8 cellular contexts compared by ENCODE assay signal in the genomic region with DNA sequence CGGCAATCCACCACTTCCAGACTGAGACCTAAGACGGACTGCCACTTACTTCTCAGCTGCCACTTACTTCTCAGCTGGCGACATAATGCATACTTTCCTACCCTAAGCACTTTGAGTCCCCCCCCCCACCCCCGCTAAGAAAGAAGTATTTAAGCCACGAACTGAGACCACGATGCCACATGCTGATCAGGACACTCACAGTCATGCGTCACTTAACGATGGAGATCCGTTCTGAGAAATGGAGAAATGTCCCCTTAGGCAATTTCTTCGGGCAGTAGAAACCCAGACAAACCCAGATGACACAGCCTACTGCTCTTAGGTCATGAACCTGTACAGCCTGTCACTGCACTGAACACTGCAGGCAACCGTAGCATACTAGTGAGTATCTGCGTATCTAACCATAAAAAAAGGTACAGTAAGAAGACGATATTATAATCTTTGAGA. TPM values are rescaled to one million over a fixed set of nuclear protein-coding genes. Genes with fewer than 3 reads are reported as not detected.
A peak's percentile ranks its signal among the peaks of the same experiment; 100 is the strongest.
DNase-seq lines count a peak whose midpoint lies in the region; ATAC-seq and TF ChIP-seq lines count a peak whose summit lies in the region.

No MANE protein-coding gene starts in this region.

- H3K27me3 ChIP-seq in stomach, result no peaks in the 10 kb centered on the region

- no peak for TF ChIP-seq EP300 in stomach (IDR thresholded peaks at IDR 0.05)

- H3K9me3 ChIP-seq in stomach, result no peaks in the 10 kb centered on the region

- H3K4me1 ChIP-seq in stomach, result peaks cover 59 to 83% (median 71%) of the 10 kb centered on the region in 4 donors

- ATAC-seq in GM21737 (IDR thresholded peaks at IDR 0.05; ENCODE audit: unreplicated experiment), result peak; percentile 37

- H3K4me3 ChIP-seq in LNCaP clone FGC (ENCODE audit: low read depth, low read length), result peak overlapping the region; percentile 84
- peak overlapping the region; percentile 61 to 80 (median 75) for H3K4me3 ChIP-seq in stomach

- intact Hi-C loops in stomach (cut with DNase I; ENCODE audit: low total_unique reads), result no loop called here

- no peak for TF ChIP-seq POLR2A in stomach (IDR thresholded peaks at IDR 0.05)

- H3K36me3 ChIP-seq in stomach, result no peaks in the 10 kb centered on the region

- DNase-seq in GF-D8 (lab: John Stamatoyannopoulos, UW) (peak; percentile 68), LNCaP clone FGC (ENCODE audit: low read depth) (no peak), lung microvascular endothelial cell (ENCODE audit: low read depth in 2 of 2) (peak; percentile 46 to 47), stomach (no peak), NCI-H128 (lab: John Stamatoyannopoulos, UW; ENCODE audit: unreplicated experiment) (no peak)
- DNase-seq in effector CD4-positive, alpha-beta T cell, result peak; percentile 36

- TF ChIP-seq CTCF in LNCaP clone FGC (IDR thresholded peaks at IDR 0.05; ENCODE audit: control insufficient read depth, extremely low read depth, insufficient read depth) (no peak), VCaP (conservative IDR thresholded peaks at IDR 0.05) (no peak), stomach (IDR thresholded peaks at IDR 0.05) (no peak)

- peak overlapping the region; percentile 98 for H3K27ac ChIP-seq in VCaP
- H3K27ac ChIP-seq in stomach, result peak overlapping the region; percentile 98 to 100 (median 99)

- WGBS in stomach, 5 donors, result 0 to 1% (median 1%) methylated on average over 13 of the region's 13 CpGs

RNA-seq across cellular contexts. Expression of a gene that starts 0.7 kb away (rescaled TPM):
- total RNA-seq in lung microvascular endothelial cell (49.7 and 70.4 TPM in 2 replicates), stomach (100 to 1,000 TPM in 1 of 5 donors, 10 to 100 TPM in 3, 1 to 10 TPM in 1; 1.2 to 122 (median 17.9) TPM)
- polyA plus RNA-seq in stomach, result 10 to 100 TPM; 23.5 to 46.9 (median 36.5) TPM

RNA-seq across cellular contexts. Expression of a gene that starts 45.1 kb away (rescaled TPM):
- total RNA-seq in lung microvascular endothelial cell (not detected in 2 replicates), stomach (not detected)
- under 1 TPM in 1 of 3 donors, not detected in 2; 0.05 TPM for polyA plus RNA-seq in stomach

Comparison
In these comparisons a context has a peak if more than half of its experiments do, and no peak if none do; other contexts are left out.
1. DNase-seq: peak in GF-D8 (single experiment), effector CD4-positive, alpha-beta T cell (single experiment) and lung microvascular endothelial cell (2 of 2); none in LNCaP clone FGC (single experiment), stomach (single experiment) and NCI-H128 (single experiment).